Comparison of ENCODE assay signal across 19 cellular contexts in genomic region chr14:73731111-73731510, GRCh38. TPM values are rescaled to one million over a fixed set of nuclear protein-coding genes. Genes with fewer than 3 reads are reported as not detected.
DNase-seq lines count a peak whose midpoint lies in the region; ATAC-seq, FAIRE-seq and TF ChIP-seq lines count a peak whose summit lies in the region.
"Had no signal": no experiment of that assay in that cellular context is flagged by ENCODE, and none has a peak within 500 bp of the region (broad histone marks: within the 10 kb centered on the region; RNA-seq: fewer than 3 reads in every experiment).

No MANE protein-coding gene starts in this region.

- DNase-seq in HT-29 (ENCODE audit: low spot score), result peak; percentile 23
- no peak for DNase-seq in astrocyte (ENCODE audit: low read depth)
- no peak for DNase-seq in left lobe of liver (ENCODE audit: low spot score)
- no peak for DNase-seq in retinal pigment epithelial cell (ENCODE audit: low read depth)
- no peak for DNase-seq in activated CD4-positive, alpha-beta memory T cell treated with anti-CD3 and anti-CD28 coated beads for 36 hours
- DNase-seq in dorsolateral prefrontal cortex, result no peak
- DNase-seq: activated CD4-positive, alpha-beta T cell treated with anti-CD3 and anti-CD28 coated beads for 4 hours; activated T-cell treated with anti-CD3 and anti-CD28 coated beads, Interleukin-2, amount 50 U/mL, for 48 hours; BE2C; naive thymus-derived CD4-positive, alpha-beta T cell; stimulated activated CD4-positive, alpha-beta T cell treated with anti-CD3 and anti-CD28 coated beads, Interleukin-4, amount 100 ng/mL, for 1 hour had no signal

- no peak overlapping the region for H3K9ac ChIP-seq in astrocyte (ENCODE audit: low read length)

- H3K27me3 ChIP-seq in astrocyte (ENCODE audit: insufficient read depth, low read length) (no peaks in the 10 kb centered on the region), dorsolateral prefrontal cortex (no peaks in the 10 kb centered on the region)
- H3K27me3 ChIP-seq: BE2C, right lobe of liver had no signal

- FAIRE-seq in astrocyte (lab: Jason Lieb, UNC), result no peak
- FAIRE-seq: keratinocyte, RCC 7860 had no signal

- no peaks in the 10 kb centered on the region for H3K9me3 Mint-ChIP-seq in astrocyte (ENCODE audit: unreplicated experiment)
- H3K9me3 Mint-ChIP-seq in activated CD4-positive, alpha-beta memory T cell treated with anti-CD3 and anti-CD28 coated beads for 36 hours, result no peaks in the 10 kb centered on the region
- H3K9me3 Mint-ChIP-seq: GM23338; naive thymus-derived CD4-positive, alpha-beta T cell; T-helper 2 cell treated with Interferon-gamma antibody and Interleukin-4, amounts not matched to agents 5 μg/mL and 100 μg/mL, for 36 hours had no signal

- no peak overlapping the region for H3K4me3 ChIP-seq in astrocyte (ENCODE audit: insufficient read depth, low read depth, low read length)
- no peak overlapping the region for H3K4me3 ChIP-seq in retinal pigment epithelial cell (ENCODE audit: low read length)
- no peak overlapping the region for H3K4me3 ChIP-seq in dorsolateral prefrontal cortex
- H3K4me3 ChIP-seq: coronary artery, GM23338, right lobe of liver had no signal

- H3K9me3 ChIP-seq in astrocyte (ENCODE audit: insufficient read depth, low read depth, low read length), result no peaks in the 10 kb centered on the region
- H3K9me3 ChIP-seq: BE2C, right lobe of liver had no signal

- peaks cover 17% of the 10 kb centered on the region for H3K36me3 Mint-ChIP-seq in astrocyte (ENCODE audit: low read depth, unreplicated experiment)
- peaks cover 54% of the 10 kb centered on the region for H3K36me3 Mint-ChIP-seq in activated CD4-positive, alpha-beta memory T cell treated with anti-CD3 and anti-CD28 coated beads for 36 hours

- POLR2A ChIA-PET in activated CD4-positive, alpha-beta memory T cell treated with anti-CD3 and anti-CD28 coated beads for 36 hours (lab: Charles Lee), result no interaction called here

- peak; percentile 4 for TF ChIP-seq CTCF in astrocyte (IDR thresholded peaks at IDR 0.05; ENCODE audit: insufficient read depth, low read depth, low read length)
- TF ChIP-seq CTCF in retinal pigment epithelial cell (conservative IDR thresholded peaks at IDR 0.05; ENCODE audit: low read depth, low read length), result peak; percentile 6
- TF ChIP-seq CTCF in dorsolateral prefrontal cortex (IDR thresholded peaks at IDR 0.05 in 54 of 56, conservative IDR thresholded peaks at IDR 0.05 in 2 of 56; ENCODE audit: low read depth in 1 of 56, partially characterized antibody in 56 of 56), result peak in 1 of 56 donors; percentile 14

- peak; percentile 24 for ATAC-seq in left lobe of liver
- ATAC-seq in HG02973 (IDR thresholded peaks at IDR 0.05; ENCODE audit: unreplicated experiment), result no peak
- ATAC-seq: GM23338; naive thymus-derived CD4-positive, alpha-beta T cell had no signal

- no peaks in the 10 kb centered on the region for H3K27me3 Mint-ChIP-seq in astrocyte (ENCODE audit: low read depth, unreplicated experiment)
- H3K27me3 Mint-ChIP-seq in activated CD4-positive, alpha-beta memory T cell treated with anti-CD3 and anti-CD28 coated beads for 36 hours, result no peaks in the 10 kb centered on the region
- H3K27me3 Mint-ChIP-seq: naive thymus-derived CD4-positive, alpha-beta T cell had no signal

- no peak overlapping the region for H2AFZ ChIP-seq in astrocyte (ENCODE audit: low read depth, low read length)
- H2AFZ ChIP-seq: GM23338 had no signal

- no peak overlapping the region for H3K27ac Mint-ChIP-seq in astrocyte (ENCODE audit: unreplicated experiment)
- H3K27ac Mint-ChIP-seq in activated CD4-positive, alpha-beta memory T cell treated with anti-CD3 and anti-CD28 coated beads for 36 hours, result no peak overlapping the region
- H3K27ac Mint-ChIP-seq: GM23338 had no signal

- no peak overlapping the region for H3K4me2 ChIP-seq in astrocyte (ENCODE audit: low read length)
- H3K4me2 ChIP-seq: GM23338 had no signal

- CTCF ChIA-PET in activated CD4-positive, alpha-beta memory T cell treated with anti-CD3 and anti-CD28 coated beads for 36 hours (lab: Charles Lee), result interaction anchor here (2.2 to 9.4 kb wide), 4 partner anchors 23 to 94 kb away, joined by 7 to 181 read pairs (median 36); no protein-coding TSS in a partner anchor

- H4K20me1 ChIP-seq in astrocyte (ENCODE audit: insufficient read depth, low read length), result peaks cover 55% of the 10 kb centered on the region

- peaks cover 39% of the 10 kb centered on the region for H3K36me3 ChIP-seq in astrocyte (ENCODE audit: insufficient read depth, low read length)

- H3K4me3 Mint-ChIP-seq in astrocyte (ENCODE audit: unreplicated experiment), result no peak overlapping the region
- no peak overlapping the region for H3K4me3 Mint-ChIP-seq in activated CD4-positive, alpha-beta memory T cell treated with anti-CD3 and anti-CD28 coated beads for 36 hours
- H3K4me3 Mint-ChIP-seq: GM23338; naive thymus-derived CD4-positive, alpha-beta T cell; T-helper 2 cell treated with Interferon-gamma antibody and Interleukin-4, amounts not matched to agents 5 μg/mL and 100 μg/mL, for 36 hours had no signal

- peaks cover 47% of the 10 kb centered on the region for H3K79me2 ChIP-seq in astrocyte (ENCODE audit: insufficient read depth, low read length)

- no peak overlapping the region for H3K27ac ChIP-seq in astrocyte (ENCODE audit: low read depth, low read length)
- peak overlapping the region in 8 of 59 donors; percentile 1 to 73 (median 30) for H3K27ac ChIP-seq in dorsolateral prefrontal cortex
- H3K27ac ChIP-seq: epithelial cell of prostate, right lobe of liver had no signal

- peaks cover 14% of the 10 kb centered on the region for H3K4me1 Mint-ChIP-seq in astrocyte (ENCODE audit: low read depth, unreplicated experiment)
- peaks cover 18% of the 10 kb centered on the region for H3K4me1 Mint-ChIP-seq in activated CD4-positive, alpha-beta memory T cell treated with anti-CD3 and anti-CD28 coated beads for 36 hours (ENCODE audit: low read depth)

- peaks cover 22% of the 10 kb centered on the region for H3K4me1 ChIP-seq in astrocyte (ENCODE audit: insufficient read depth, low read length)

- intact Hi-C loops in activated CD4-positive, alpha-beta memory T cell treated with anti-CD3 and anti-CD28 coated beads for 36 hours (cut with micrococcal nuclease), result no loop called here
- intact Hi-C loops in dorsolateral prefrontal cortex (cut with DNase I), result no loop called here

RNA-seq across cellular contexts. Expression of gene PNMA1, which starts 16.9 kb away (rescaled TPM):
- total RNA-seq in HT-29 (2014; rRNA removed; shearing (Covaris generic)), result 6.3 and 7.5 TPM in 2 replicates
- total RNA-seq in astrocyte (67.4 and 74.3 TPM in 2 replicates), left lobe of liver (2.3 TPM), dorsolateral prefrontal cortex (100 to 1,000 TPM in 119 of 120 experiments, 10 to 100 TPM in 1; 87.5 to 250 (median 176) TPM)
- 10 to 100 TPM; 28.2 to 28.3 TPM for total RNA-seq in activated CD4-positive, alpha-beta memory T cell treated with anti-CD3 and anti-CD28 coated beads for 36 hours
